In genomic region chr12:130162267-130162666, GRCh38 we compare ENCODE assay signal across 1 cellular context.
TF ChIP-seq lines count a peak whose summit lies in the region.

Gene FZD10, plus strand, starts transcription at chr12:130162464. Its CDS starts 479 bp downstream, at chr12:130162943.

TF ChIP-seq in SK-N-SH treated with all-trans-retinoic acid at 6 μM for 48 hours, 23 proteins besides CTCF, POLR2A, EP300 and RAD21 (continued from another document):
- TF ChIP-seq POU6F1 (CRISPR knock-in tag; IDR thresholded peaks at IDR 0.05; ENCODE audit: borderline replicate concordance, low read depth): no peak
- no peak for TF ChIP-seq PPARA (CRISPR knock-in tag; IDR thresholded peaks at IDR 0.05; ENCODE audit: borderline replicate concordance)
- no peak for TF ChIP-seq BACH2 (CRISPR knock-in tag; IDR thresholded peaks at IDR 0.05; ENCODE audit: borderline replicate concordance)
- no peak for TF ChIP-seq TCF4 (CRISPR knock-in tag; IDR thresholded peaks at IDR 0.05; ENCODE audit: borderline replicate concordance)
